Comparison of ENCODE assay signal across 19 cellular contexts in genomic region chr1:53554592-53555305, GRCh38.
A peak's percentile ranks its signal among the peaks of the same experiment; 100 is the strongest.
DNase-seq lines count a peak whose midpoint lies in the region; ATAC-seq, FAIRE-seq and TF ChIP-seq lines count a peak whose summit lies in the region.
"Had no signal": no experiment of that assay in that cellular context is flagged by ENCODE, and none has a peak within 500 bp of the region (broad histone marks: within the 10 kb centered on the region; RNA-seq: fewer than 3 reads in every experiment).

No MANE protein-coding gene starts in this region.

- H3K4me2 ChIP-seq in Loucy (ENCODE audit: low read depth, low read length, poor library complexity, severe bottlenecking): peak overlapping the region; percentile 24
- no peak overlapping the region for H3K4me2 ChIP-seq in H1 (ENCODE audit: insufficient read depth in 1 of 2, low read depth in 2 of 2, low read length in 2 of 2)

- TF ChIP-seq RAD21 in H1 (IDR thresholded peaks at IDR 0.05 in 1 of 2, conservative IDR thresholded peaks at IDR 0.05 in 1 of 2; ENCODE audit: low read depth in 2 of 2, low read length in 2 of 2): no peak

- H3K36me3 Mint-ChIP-seq in activated naive CD4-positive, alpha-beta T cell treated with anti-CD3 and anti-CD28 coated beads for 36 hours (ENCODE audit: low read depth): no peaks in the 10 kb centered on the region

- H3K79me2 ChIP-seq in Loucy (ENCODE audit: insufficient read depth, low read length) (no peaks in the 10 kb centered on the region), H1 (ENCODE audit: control insufficient read depth in 1 of 2, insufficient read depth in 2 of 2, low read length in 2 of 2) (no peaks in the 10 kb centered on the region)

- intact Hi-C loops in activated naive CD4-positive, alpha-beta T cell treated with anti-CD3 and anti-CD28 coated beads for 36 hours (cut with micrococcal nuclease): no loop called here
- intact Hi-C loops in spleen (cut with DNase I; ENCODE audit: low total_unique reads): no loop called here

- POLR2A ChIA-PET in H1 (lab: Charles Lee; ENCODE audit: partially characterized antibody): no interaction called here

- DNase-seq in activated naive CD4-positive, alpha-beta T cell treated with anti-CD3 and anti-CD28 coated beads for 36 hours: peak; percentile 1
- DNase-seq in activated naive CD4-positive, alpha-beta T cell (lab: John Stamatoyannopoulos, UW): no peak
- DNase-seq in H1 (ENCODE audit: low read depth in 1 of 2, low spot score in 2 of 2) (no peak), spleen (peak; percentile 56), globus pallidus (ENCODE audit: low spot score) (no peak)
- DNase-seq: activated CD8-positive, alpha-beta T cell treated with anti-CD3 and anti-CD28 coated beads, Interleukin-2, amount 10 ng/mL, durations not matched to agents 7 days and 5 days; cortex of kidney; H9; NCI-H1417; NCI-H2107; NCI-H510A had no signal

- no peak overlapping the region for H3K4ac ChIP-seq in H1 (replicated peaks; ENCODE audit: insufficient read length, low read depth, low read length)

- no peak overlapping the region for H3K14ac ChIP-seq in H1 (ENCODE audit: insufficient read length)

- WGBS in H1 (ENCODE audit: extremely low coverage in 1 of 2, insufficient coverage in 1 of 2, insufficient read length in 1 of 2, insufficient replicate concordance in 2 of 2, low coverage in 1 of 2, low lambda C conversion rate in 2 of 2, missing lambda C conversion rate in 1 of 2), 2 experiments: 91% methylated on average over 11 of the region's 11 CpGs; no CpG with 5 or more reads in 1 of the 2 experiments
- 84 to 95% (median 89%) methylated on average over 9 to 11 of the region's 11 CpGs for WGBS in spleen, 5 donors

- H2BK12ac ChIP-seq in H1 (ENCODE audit: low read depth, low read length): no peak overlapping the region

- no peak overlapping the region for H3K4me3 ChIP-seq in Loucy (ENCODE audit: low read length, poor library complexity, severe bottlenecking)
- H3K4me3 ChIP-seq in H1 (ENCODE audit: extremely low read depth in 1 of 4, insufficient read depth in 2 of 4, low read depth in 3 of 4, low read length in 4 of 4): no peak overlapping the region
- H3K4me3 ChIP-seq in spleen: no peak overlapping the region
- H3K4me3 ChIP-seq: SK-N-MC had no signal

- no peak overlapping the region for H2BK15ac ChIP-seq in H1 (ENCODE audit: low read length)

- no peak overlapping the region for H3K56ac ChIP-seq in H1 (replicated peaks; ENCODE audit: insufficient read length, low read depth, low read length)

- no peaks in the 10 kb centered on the region for H3K27me3 Mint-ChIP-seq in activated naive CD4-positive, alpha-beta T cell treated with anti-CD3 and anti-CD28 coated beads for 36 hours (ENCODE audit: low read depth)
- H3K27me3 Mint-ChIP-seq: CD4-positive, alpha-beta T cell had no signal

- H4K20me1 ChIP-seq in Loucy (ENCODE audit: insufficient read depth, low read length, poor library complexity, severe bottlenecking) (no peaks in the 10 kb centered on the region), H1 (replicated peaks in 1 of 2; ENCODE audit: control insufficient read depth in 1 of 2, insufficient read depth in 2 of 2, low read length in 2 of 2) (peaks cover 0 to 4% of the 10 kb centered on the region in 2 experiments)

- FAIRE-seq in H1 (lab: Jason Lieb, UNC): no peak
- FAIRE-seq: endometrium had no signal

- no peak overlapping the region for H4K8ac ChIP-seq in H1 (ENCODE audit: extremely low read depth, insufficient read depth, low read length)

- no peak overlapping the region for H2BK120ac ChIP-seq in H1 (replicated peaks; ENCODE audit: low read depth, low read length)

- no peak overlapping the region for H4K5ac ChIP-seq in H1 (ENCODE audit: insufficient read length, low read depth, low read length)

- TF ChIP-seq POLR2A in H1 (IDR thresholded peaks at IDR 0.05; ENCODE audit: control extremely low read depth in 1 of 2, low read depth in 2 of 2, low read length in 2 of 2): no peak
- no peak for TF ChIP-seq POLR2A in spleen (IDR thresholded peaks at IDR 0.05)

- TF ChIP-seq CTCF in Loucy (conservative IDR thresholded peaks at IDR 0.05; ENCODE audit: low read length) (no peak), H1 (IDR thresholded peaks at IDR 0.05; ENCODE audit: control extremely low read depth in 1 of 3, insufficient read depth in 1 of 3, low read depth in 1 of 3, low read length in 3 of 3) (no peak), spleen (IDR thresholded peaks at IDR 0.05 in 8 of 11, conservative IDR thresholded peaks at IDR 0.05 in 3 of 11) (no peak)

- no peak overlapping the region for H2BK20ac ChIP-seq in H1 (ENCODE audit: low read length)

- H3K9ac ChIP-seq in Loucy (ENCODE audit: low read depth, low read length, poor library complexity, severe bottlenecking) (peak overlapping the region; percentile 15), H1 (replicated peaks in 1 of 4; ENCODE audit: extremely low read depth in 1 of 4, low read depth in 3 of 4, low read length in 3 of 4) (no peak overlapping the region)

- H3K4me3 Mint-ChIP-seq in activated naive CD4-positive, alpha-beta T cell treated with anti-CD3 and anti-CD28 coated beads for 36 hours: no peak overlapping the region
- H3K4me3 Mint-ChIP-seq: activated CD8-positive, alpha-beta T cell treated with anti-CD3 and anti-CD28 coated beads, Interleukin-2, amount 10 ng/mL, durations not matched to agents 7 days and 5 days; CD4-positive, alpha-beta T cell; H9; nephron had no signal

- peaks cover 3% of the 10 kb centered on the region for H3K23me2 ChIP-seq in H1 (ENCODE audit: low read depth, low read length)

- no peaks in the 10 kb centered on the region for H3K4me1 Mint-ChIP-seq in activated naive CD4-positive, alpha-beta T cell treated with anti-CD3 and anti-CD28 coated beads for 36 hours (ENCODE audit: low read depth)

- no peak overlapping the region for H3K27ac Mint-ChIP-seq in activated naive CD4-positive, alpha-beta T cell treated with anti-CD3 and anti-CD28 coated beads for 36 hours
- H3K27ac Mint-ChIP-seq: activated CD8-positive, alpha-beta T cell treated with anti-CD3 and anti-CD28 coated beads, Interleukin-2, amount 10 ng/mL, durations not matched to agents 7 days and 5 days; CD4-positive, alpha-beta T cell; nephron had no signal

- H3K79me1 ChIP-seq in H1 (ENCODE audit: low read depth, low read length): 0 out of 2 replicates have a peak, but pooled peaks cover 2% of the 10 kb centered on the region

- H3K9me2 ChIP-seq in Loucy (replicated peaks; ENCODE audit: low read depth, low read length): no peaks in the 10 kb centered on the region

- H2BK5ac ChIP-seq in H1 (ENCODE audit: low read depth, low read length): no peak overlapping the region

- H3K36me3 ChIP-seq in Loucy (ENCODE audit: insufficient read depth, low read length) (no peaks in the 10 kb centered on the region), H1 (ENCODE audit: control insufficient read depth in 2 of 4, insufficient read depth in 4 of 4, low read length in 3 of 4) (no peaks in the 10 kb centered on the region), spleen (no peaks in the 10 kb centered on the region)

- no peak for ATAC-seq in GM19035 (IDR thresholded peaks at IDR 0.05; ENCODE audit: unreplicated experiment)
- ATAC-seq in GM19328 (IDR thresholded peaks at IDR 0.05; ENCODE audit: unreplicated experiment): no peak

- peaks cover 4% of the 10 kb centered on the region; the same call in 1 of the 2 replicates for H3F3A ChIP-seq in Loucy (ENCODE audit: low read depth)

- H3K27ac ChIP-seq in H1 (ENCODE audit: low read depth, low read length) (no peak overlapping the region), spleen (no peak overlapping the region)
- H3K27ac ChIP-seq: SK-N-MC, VCaP had no signal

- no peak for TF ChIP-seq EP300 in H1 (IDR thresholded peaks at IDR 0.05; ENCODE audit: borderline replicate concordance in 1 of 2, low read depth in 2 of 2, low read length in 2 of 2)

- peaks cover 46% of the 10 kb centered on the region for H3K4me1 ChIP-seq in Loucy (ENCODE audit: insufficient read depth, low read length, poor library complexity, severe bottlenecking)
- peaks cover 6 to 26% (median 18%) of the 10 kb centered on the region in 4 experiments for H3K4me1 ChIP-seq in H1 (replicated peaks in 1 of 4; ENCODE audit: control insufficient read depth in 3 of 4, insufficient read depth in 4 of 4, low read length in 3 of 4)
- H3K4me1 ChIP-seq in spleen: no peaks in the 10 kb centered on the region

- H4K91ac ChIP-seq in H1 (replicated peaks; ENCODE audit: insufficient read length, low read length): no peak overlapping the region

- H3K18ac ChIP-seq in H1 (ENCODE audit: extremely low read depth, low read length): no peak overlapping the region

- CTCF ChIA-PET in activated naive CD4-positive, alpha-beta T cell treated with anti-CD3 and anti-CD28 coated beads for 36 hours (lab: Charles Lee): no interaction called here
- CTCF ChIA-PET in H1 (lab: Charles Lee; ENCODE audit: partially characterized antibody): interaction anchor here (1.0 to 1.7 kb wide), 5 partner anchors 11 to 127 kb away, joined by 3 to 10 read pairs (median 3); no protein-coding TSS in a partner anchor

- H3K23ac ChIP-seq in H1 (ENCODE audit: insufficient read length): no peak overlapping the region

- H2AFZ ChIP-seq in Loucy (ENCODE audit: low read length): no peak overlapping the region
- H2AFZ ChIP-seq in H1 (ENCODE audit: low read length): no peak overlapping the region

- H2AK5ac ChIP-seq in H1 (ENCODE audit: low read depth, low read length): 0 out of 2 replicates have a peak overlapping the region, but pooled peaks have one; percentile 39

- no peaks in the 10 kb centered on the region for H3K9me3 Mint-ChIP-seq in activated naive CD4-positive, alpha-beta T cell treated with anti-CD3 and anti-CD28 coated beads for 36 hours
- H3K9me3 Mint-ChIP-seq: CD4-positive, alpha-beta T cell; H9; nephron had no signal

- no peaks in the 10 kb centered on the region for H3K27me3 ChIP-seq in Loucy (ENCODE audit: insufficient read depth, low read length, poor library complexity, severe bottlenecking)
- H3K27me3 ChIP-seq in H1 (replicated peaks in 1 of 4; ENCODE audit: control insufficient read depth in 3 of 4, extremely low read depth in 1 of 4, insufficient read depth in 3 of 4, low read length in 3 of 4): peaks cover 0 to 6% (median 4%) of the 10 kb centered on the region in 4 experiments; a peak in 3 of 7 replicates
- no peaks in the 10 kb centered on the region for H3K27me3 ChIP-seq in spleen (replicated peaks in 1 of 7)

- H3K9me3 ChIP-seq in Loucy (ENCODE audit: insufficient read depth, low read depth, low read length) (no peaks in the 10 kb centered on the region), H1 (ENCODE audit: insufficient read depth in 2 of 2, low read depth in 1 of 2, low read length in 1 of 2) (no peaks in the 10 kb centered on the region), spleen (no peaks in the 10 kb centered on the region)

TF ChIP-seq in H1, 55 proteins besides CTCF, POLR2A, EP300 and RAD21:
- TF ChIP-seq SP2 (IDR thresholded peaks at IDR 0.05; ENCODE audit: low read length) (no peak), RBBP5 (IDR thresholded peaks at IDR 0.05; ENCODE audit: borderline replicate concordance, low read depth, low read length) (no peak), CHD2 (IDR thresholded peaks at IDR 0.05; ENCODE audit: low read length) (no peak)
- TF ChIP-seq, protein P1, sequence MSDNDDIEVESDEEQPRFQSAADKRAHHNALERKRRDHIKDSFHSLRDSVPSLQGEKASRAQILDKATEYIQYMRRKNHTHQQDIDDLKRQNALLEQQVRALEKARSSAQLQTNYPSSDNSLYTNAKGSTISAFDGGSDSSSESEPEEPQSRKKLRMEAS (IDR thresholded peaks at IDR 0.05): no peak
TF ChIP-seq in H1: peak in this region for 0.

Comparison
In these comparisons a context has a peak if more than half of its experiments do, and no peak if none do; other contexts are left out.
1. DNase-seq: peak in activated naive CD4-positive, alpha-beta T cell treated with anti-CD3 and anti-CD28 coated beads for 36 hours (single experiment) and spleen (single experiment); none in activated naive CD4-positive, alpha-beta T cell (0 of 4), H1 (0 of 2) and globus pallidus (single experiment).